ENCODE assay signal across 1 cellular context in genomic region chr7:94509879-94510581, GRCh38.
A peak's percentile ranks its signal among the peaks of the same experiment; 100 is the strongest.
TF ChIP-seq lines count a peak whose summit lies in the region.

No MANE protein-coding gene starts in this region.

TF ChIP-seq in HepG2, 621 proteins besides CTCF, POLR2A, EP300 and RAD21 (continued from another document and continues in another):
- 0 out of 2 replicates have a peak, but pooled peaks have one; percentile 37 for TF ChIP-seq PRDM15 (CRISPR knock-in tag; IDR thresholded peaks at IDR 0.05)
- TF ChIP-seq PCBP2 (optimal IDR thresholded peaks at IDR 0.05; ENCODE audit: low read depth, low read length, poor library complexity, severe bottlenecking) = no peak
- peak; percentile 85 for TF ChIP-seq ZHX2 (IDR thresholded peaks at IDR 0.05; ENCODE audit: low read depth)
- TF ChIP-seq ZHX2 (CRISPR knock-in tag; IDR thresholded peaks at IDR 0.05; ENCODE audit: borderline replicate concordance) = no peak
- 0 out of 2 replicates have a peak, but pooled peaks have one; percentile 65 for TF ChIP-seq ZNF354B (CRISPR knock-in tag; IDR thresholded peaks at IDR 0.05)
- TF ChIP-seq LCORL (IDR thresholded peaks at IDR 0.05) = no peak
- TF ChIP-seq LCORL (CRISPR knock-in tag; IDR thresholded peaks at IDR 0.05) = peak; percentile 65; the same call in 1 of the 2 replicates
- TF ChIP-seq ELF3 (CRISPR knock-in tag; IDR thresholded peaks at IDR 0.05) = peak; percentile 65
- peak; percentile 29; the same call in 1 of the 2 replicates for TF ChIP-seq KDM3A (CRISPR knock-in tag; IDR thresholded peaks at IDR 0.05; ENCODE audit: low read depth)
- no peak for TF ChIP-seq ZNF609 (CRISPR knock-in tag; IDR thresholded peaks at IDR 0.05; ENCODE audit: borderline replicate concordance)
- peak; percentile 93 for TF ChIP-seq PATZ1 (CRISPR knock-in tag; IDR thresholded peaks at IDR 0.05)
- peak; percentile 77 for TF ChIP-seq ZNF205 (CRISPR knock-in tag; IDR thresholded peaks at IDR 0.05)
- no peak for TF ChIP-seq ZNF572 (CRISPR knock-in tag; IDR thresholded peaks at IDR 0.05)
- TF ChIP-seq CBFB (CRISPR knock-in tag; IDR thresholded peaks at IDR 0.05) = peak; percentile 19
- no peak for TF ChIP-seq ZBTB21 (CRISPR knock-in tag; IDR thresholded peaks at IDR 0.05)
- peak; percentile 61; the same call in 1 of the 2 replicates for TF ChIP-seq ZNF276 (CRISPR knock-in tag; IDR thresholded peaks at IDR 0.05; ENCODE audit: low read depth)
- TF ChIP-seq TFDP2 (CRISPR knock-in tag; IDR thresholded peaks at IDR 0.05) = peak; percentile 58
- TF ChIP-seq REL (CRISPR knock-in tag; conservative IDR thresholded peaks at IDR 0.05) = no peak
- TF ChIP-seq GATAD2A (CRISPR knock-in tag; IDR thresholded peaks at IDR 0.05) = 0 out of 2 replicates have a peak, but pooled peaks have one; percentile 23
- peak; percentile 67; the same call in 1 of the 2 replicates for TF ChIP-seq NRL (CRISPR knock-in tag; IDR thresholded peaks at IDR 0.05; ENCODE audit: borderline replicate concordance)
- TF ChIP-seq FOXM1 (CRISPR knock-in tag; IDR thresholded peaks at IDR 0.05) = peak; percentile 40; the same call in 1 of the 2 replicates
- peak; percentile 73 for TF ChIP-seq ARID4A (CRISPR knock-in tag; IDR thresholded peaks at IDR 0.05; ENCODE audit: borderline replicate concordance)
- peak; percentile 32 for TF ChIP-seq XRCC5 (optimal IDR thresholded peaks at IDR 0.05; ENCODE audit: low read length)
- TF ChIP-seq YEATS2 (CRISPR knock-in tag; IDR thresholded peaks at IDR 0.05; ENCODE audit: borderline replicate concordance) = no peak
- peak; percentile 79 for TF ChIP-seq PHF8 (CRISPR knock-in tag; IDR thresholded peaks at IDR 0.05)
- peak; percentile 13; the same call in 1 of the 2 replicates for TF ChIP-seq ISL2 (CRISPR knock-in tag; IDR thresholded peaks at IDR 0.05)
- peak; percentile 37; the same call in 1 of the 2 replicates for TF ChIP-seq NFKBIZ (CRISPR knock-in tag; IDR thresholded peaks at IDR 0.05)
- no peak for TF ChIP-seq MYNN (CRISPR knock-in tag; IDR thresholded peaks at IDR 0.05; ENCODE audit: low read depth)
- TF ChIP-seq RARA (CRISPR knock-in tag; IDR thresholded peaks at IDR 0.05) = no peak
- TF ChIP-seq IRF2 (CRISPR knock-in tag; IDR thresholded peaks at IDR 0.05) = peak; percentile 50; the same call in 1 of the 2 replicates
- 0 out of 2 replicates have a peak, but pooled peaks have one; percentile 26 for TF ChIP-seq ZNF773 (CRISPR knock-in tag; IDR thresholded peaks at IDR 0.05; ENCODE audit: borderline replicate concordance)
- no peak for TF ChIP-seq REXO4 (CRISPR knock-in tag; IDR thresholded peaks at IDR 0.05; ENCODE audit: borderline replicate concordance)
- peak; percentile 40; the same call in 1 of the 2 replicates for TF ChIP-seq KLF12 (CRISPR knock-in tag; IDR thresholded peaks at IDR 0.05; ENCODE audit: borderline replicate concordance)
